8 cellular contexts compared by ENCODE assay signal in genomic region chr1:45550401-45551305, GRCh38. TPM values are rescaled to one million over a fixed set of nuclear protein-coding genes. Genes with fewer than 3 reads are reported as not detected.
DNase-seq lines count a peak whose midpoint lies in the region; ATAC-seq and TF ChIP-seq lines count a peak whose summit lies in the region.

Gene AKR1A1 (plus strand): TSS chr1:45550826. CDS start chr1:45561795, 10,969 bp downstream.

- no peaks in the 10 kb centered on the region for H3K9me3 ChIP-seq in psoas muscle

- no peaks in the 10 kb centered on the region for H3K27me3 ChIP-seq in psoas muscle (ENCODE audit: insufficient read depth in 3 of 3, low read length in 2 of 3)

- H3K36me3 Mint-ChIP-seq in T-helper 1 cell treated with Interleukin-12 subunit alpha and Interleukin-12 subunit beta and Interleukin-4 antibody, amounts not matched to agents 30 μg/mL and 1 μg/mL, for 36 hours (ENCODE audit: low read depth), result peaks cover 8% of the 10 kb centered on the region

- ATAC-seq in GM18498 (IDR thresholded peaks at IDR 0.05; ENCODE audit: unreplicated experiment) (peak; percentile 86), HG02885 (IDR thresholded peaks at IDR 0.05; ENCODE audit: poor library complexity, unreplicated experiment) (peak; percentile 85), left ventricle myocardium superior (peak; percentile 98), psoas muscle (peak; percentile 97 to 99 (median 98))

- H3K4me1 Mint-ChIP-seq in T-helper 1 cell treated with Interleukin-12 subunit alpha and Interleukin-12 subunit beta and Interleukin-4 antibody, amounts not matched to agents 30 μg/mL and 1 μg/mL, for 36 hours (ENCODE audit: low read depth), result peaks cover 18% of the 10 kb centered on the region

- peak within 1 kb of the TSS; percentile 97 for H3K4me3 Mint-ChIP-seq in T-helper 1 cell treated with Interleukin-12 subunit alpha and Interleukin-12 subunit beta and Interleukin-4 antibody, amounts not matched to agents 30 μg/mL and 1 μg/mL, for 36 hours

- H3K27ac ChIP-seq in psoas muscle, result peak within 1 kb of the TSS; percentile 96
- peak within 1 kb of the TSS; percentile 69 for H3K27ac ChIP-seq in urinary bladder (ENCODE audit: low read depth)

- H3K4me1 ChIP-seq in psoas muscle, result peaks cover 12% of the 10 kb centered on the region
- no peaks in the 10 kb centered on the region for H3K4me1 ChIP-seq in urinary bladder (ENCODE audit: insufficient read depth)

- TF ChIP-seq CTCF in psoas muscle (IDR thresholded peaks at IDR 0.05), result no peak

- WGBS in psoas muscle, 3 donors, result 0 to 1% (median 0%) methylated on average over 40 to 47 of the region's 47 CpGs
- under 1% methylated on average over 47 of the region's 47 CpGs for WGBS in urinary bladder

- no peaks in the 10 kb centered on the region for H3K9me3 Mint-ChIP-seq in T-helper 1 cell treated with Interleukin-12 subunit alpha and Interleukin-12 subunit beta and Interleukin-4 antibody, amounts not matched to agents 30 μg/mL and 1 μg/mL, for 36 hours

- peak within 1 kb of the TSS; percentile 92 for H3K4me3 ChIP-seq in psoas muscle
- H3K4me3 ChIP-seq in urinary bladder (ENCODE audit: low read depth, low read length), result peak within 1 kb of the TSS; percentile 48

- intact Hi-C loops in left ventricle myocardium superior (cut with micrococcal nuclease) (loop anchor here (10.0 kb wide), 1 partner anchor 46 kb away; the partner anchor contains the start of genes CCDC163 and MMACHC), psoas muscle (cut with DNase I) (no loop called here)

- no peaks in the 10 kb centered on the region for H3K27me3 Mint-ChIP-seq in T-helper 1 cell treated with Interleukin-12 subunit alpha and Interleukin-12 subunit beta and Interleukin-4 antibody, amounts not matched to agents 30 μg/mL and 1 μg/mL, for 36 hours (ENCODE audit: low read depth)

- H3K36me3 ChIP-seq in psoas muscle (ENCODE audit: insufficient read depth in 1 of 2, low read depth in 1 of 2) (peaks cover 0 to 30% of the 10 kb centered on the region in 2 donors), urinary bladder (ENCODE audit: insufficient read depth) (no peaks in the 10 kb centered on the region)

- DNase-seq in NCI-H1694 treated with DMSO at 0.1 percent for 48 hours (lab: John Stamatoyannopoulos, UW) (peak; percentile 92), amniotic stem cell (lab: John Stamatoyannopoulos, UW) (peak; percentile 70), left ventricle myocardium superior (peak; percentile 94), psoas muscle (peak; percentile 89 to 93)

- H3K27ac Mint-ChIP-seq in T-helper 1 cell treated with Interleukin-12 subunit alpha and Interleukin-12 subunit beta and Interleukin-4 antibody, amounts not matched to agents 30 μg/mL and 1 μg/mL, for 36 hours, result peak within 1 kb of the TSS; percentile 92

RNA-seq across cellular contexts. Expression of gene AKR1A1, which starts in this region (rescaled TPM):
- total RNA-seq in left ventricle myocardium superior (43.2 TPM), psoas muscle (10 to 100 TPM; 35.6 to 69.6 (median 51.3) TPM), urinary bladder (76.1 TPM)
- polyA plus RNA-seq in psoas muscle (10 to 100 TPM; 37.9 to 91.5 (median 45.5) TPM), urinary bladder (101 TPM)

Comparison
In these comparisons a context has a peak if more than half of its experiments do, and no peak if none do; other contexts are left out.
1. Peak in every context shown above with its lines: DNase-seq, ATAC-seq, H3K4me3 ChIP-seq and H3K27ac ChIP-seq.